In genomic region chr12:27048822-27049752, GRCh38 we compare ENCODE assay signal across 13 cellular contexts. TPM values are rescaled to one million over a fixed set of nuclear protein-coding genes. Genes with fewer than 3 reads are reported as not detected.
A peak's percentile ranks its signal among the peaks of the same experiment; 100 is the strongest.
DNase-seq lines count a peak whose midpoint lies in the region; ATAC-seq and TF ChIP-seq lines count a peak whose summit lies in the region.
"Had no signal": no experiment of that assay in that cellular context is flagged by ENCODE, and none has a peak within 500 bp of the region (broad histone marks: within the 10 kb centered on the region; RNA-seq: fewer than 3 reads in every experiment).

No MANE protein-coding gene starts in this region.

- H3K9me3 Mint-ChIP-seq in CD14-positive monocyte = peaks cover 0 to 5% (median 0%) of the 10 kb centered on the region in 7 donors
- H3K9me3 Mint-ChIP-seq: activated naive CD8-positive, alpha-beta T cell treated with anti-CD3 and anti-CD28 coated beads, Interleukin-2, amount 10 ng/mL, durations not matched to agents 7 days and 5 days had no signal

- WGBS in lower leg skin, 2 donors = 67 to 71% methylated on average over 4 of the region's 4 CpGs

- POLR2A ChIA-PET in RWPE1 (lab: Yijun Ruan, JAX; ENCODE audit: low non-redundant PET) = interaction anchor here (0.6 kb wide), 1 partner anchor 255 kb away, joined by 3 read pairs; no protein-coding TSS in a partner anchor

- no peak for TF ChIP-seq CTCF in HFF-Myc (IDR thresholded peaks at IDR 0.05; ENCODE audit: low read depth, low read length, missing control alignments)
- TF ChIP-seq CTCF in RWPE1 (conservative IDR thresholded peaks at IDR 0.05; ENCODE audit: low read depth) = no peak
- TF ChIP-seq CTCF in retinal pigment epithelial cell (conservative IDR thresholded peaks at IDR 0.05; ENCODE audit: low read depth, low read length) = no peak
- no peak for TF ChIP-seq CTCF in lower leg skin (IDR thresholded peaks at IDR 0.05)
- no peak for TF ChIP-seq CTCF in CD14-positive monocyte (IDR thresholded peaks at IDR 0.05)

- peak; percentile 72 for DNase-seq in HFF-Myc (ENCODE audit: extremely low read depth, low read depth)
- peak; percentile 55 for DNase-seq in RWPE1 (ENCODE audit: low spot score)
- peak; percentile 91 for DNase-seq in retinal pigment epithelial cell (ENCODE audit: low read depth)
- DNase-seq in lower leg skin (ENCODE audit: low spot score in 2 of 2) = no peak
- DNase-seq in CD14-positive monocyte (ENCODE audit: low spot score) = no peak
- DNase-seq: activated naive CD8-positive, alpha-beta T cell treated with anti-CD3 and anti-CD28 coated beads, Interleukin-2, amount 10 ng/mL, durations not matched to agents 7 days and 5 days; effector CD8-positive, alpha-beta T cell; islet precursor cell; NCI-H187 had no signal

- ATAC-seq in esophagus mucosa (peak; percentile 88), HG03460 (IDR thresholded peaks at IDR 0.05; ENCODE audit: unreplicated experiment) (no peak)
- ATAC-seq: stimulated activated effector memory CD8-positive, alpha-beta T cell treated with anti-CD3 and anti-CD28 coated beads, Interleukin-12 subunit alpha, Interleukin-12 subunit beta, amount 100 ng/mL, for 72 hours had no signal

- no peak overlapping the region for H3K27ac Mint-ChIP-seq in CD14-positive monocyte
- H3K27ac Mint-ChIP-seq: activated naive CD8-positive, alpha-beta T cell treated with anti-CD3 and anti-CD28 coated beads, Interleukin-2, amount 10 ng/mL, durations not matched to agents 7 days and 5 days; stimulated activated effector memory CD8-positive, alpha-beta T cell treated with anti-CD3 and anti-CD28 coated beads, Interleukin-12 subunit alpha, Interleukin-12 subunit beta, amount 100 ng/mL, for 72 hours had no signal

- H3K27ac ChIP-seq in RWPE1 = no peak overlapping the region

- H3K4me3 ChIP-seq in HFF-Myc (replicated peaks; ENCODE audit: low read depth, low read length) (no peak overlapping the region), retinal pigment epithelial cell (ENCODE audit: low read length) (no peak overlapping the region), lower leg skin (ENCODE audit: low read depth, poor library complexity, severe bottlenecking) (no peak overlapping the region)

- CTCF ChIA-PET in RWPE1 (lab: Yijun Ruan, JAX) = interaction anchor here (0.5 to 0.7 kb wide), 2 partner anchors 230 to 257 kb away, joined by 3 read pairs; no protein-coding TSS in a partner anchor

- H3K36me3 Mint-ChIP-seq in CD14-positive monocyte = peaks cover 0 to 2% of the 10 kb centered on the region in 2 donors
- H3K36me3 Mint-ChIP-seq: stimulated activated effector memory CD8-positive, alpha-beta T cell treated with anti-CD3 and anti-CD28 coated beads, Interleukin-12 subunit alpha, Interleukin-12 subunit beta, amount 100 ng/mL, for 72 hours had no signal

- intact Hi-C loops in lower leg skin (cut with DNase I; ENCODE audit: low total_unique reads) = no loop called here
- intact Hi-C loops in CD14-positive monocyte (cut with micrococcal nuclease) = no loop called here

- H3K27me3 Mint-ChIP-seq in CD14-positive monocyte (ENCODE audit: low read depth in 3 of 3) = peaks cover 0 to 3% (median 0%) of the 10 kb centered on the region in 3 donors
- H3K27me3 Mint-ChIP-seq: activated naive CD8-positive, alpha-beta T cell treated with anti-CD3 and anti-CD28 coated beads, Interleukin-2, amount 10 ng/mL, durations not matched to agents 7 days and 5 days had no signal

- H3K4me1 Mint-ChIP-seq in CD14-positive monocyte = no peaks in the 10 kb centered on the region
- H3K4me1 Mint-ChIP-seq: activated naive CD8-positive, alpha-beta T cell treated with anti-CD3 and anti-CD28 coated beads, Interleukin-2, amount 10 ng/mL, durations not matched to agents 7 days and 5 days; neural crest cell; stimulated activated effector memory CD8-positive, alpha-beta T cell treated with anti-CD3 and anti-CD28 coated beads, Interleukin-12 subunit alpha, Interleukin-12 subunit beta, amount 100 ng/mL, for 72 hours had no signal

- H3K4me3 Mint-ChIP-seq in CD14-positive monocyte = no peak overlapping the region
- H3K4me3 Mint-ChIP-seq: activated naive CD8-positive, alpha-beta T cell treated with anti-CD3 and anti-CD28 coated beads, Interleukin-2, amount 10 ng/mL, durations not matched to agents 7 days and 5 days; neural crest cell; stimulated activated effector memory CD8-positive, alpha-beta T cell treated with anti-CD3 and anti-CD28 coated beads, Interleukin-12 subunit alpha, Interleukin-12 subunit beta, amount 100 ng/mL, for 72 hours had no signal

- TF ChIP-seq POLR2A in lower leg skin (IDR thresholded peaks at IDR 0.05) = no peak

RNA-seq across cellular contexts. Expression of gene MED21, which starts 26.7 kb away (rescaled TPM):
- total RNA-seq in esophagus mucosa = 66.1 TPM
- 10 to 100 TPM; 29.3 to 52.7 (median 41.2) TPM for total RNA-seq in lower leg skin
- polyA plus RNA-seq in CD14-positive monocyte = 10 to 100 TPM; 11.0 to 11.2 TPM

RNA-seq across cellular contexts. Expression of gene C12orf71, which starts 33.3 kb away (rescaled TPM):
- total RNA-seq in esophagus mucosa = not detected
- total RNA-seq in lower leg skin = not detected
- not detected for polyA plus RNA-seq in CD14-positive monocyte
- total RNA-seq: activated naive CD8-positive, alpha-beta T cell treated with anti-CD3 and anti-CD28 coated beads, Interleukin-2, amount 10 ng/mL, durations not matched to agents 7 days and 5 days; neural crest cell had no signal

RNA-seq across cellular contexts. Expression of gene TM7SF3, which starts 34.9 kb away (rescaled TPM):
- 96.5 TPM for total RNA-seq in esophagus mucosa
- total RNA-seq in lower leg skin = 100 to 1,000 TPM in 1 of 4 donors, 10 to 100 TPM in 3; 36.7 to 158 (median 83.9) TPM
- polyA plus RNA-seq in CD14-positive monocyte = 10 to 100 TPM; 71.7 to 85.9 TPM

Comparison
In these comparisons a context has a peak if more than half of its experiments do, and no peak if none do; other contexts are left out.
1. DNase-seq: peak in HFF-Myc (single experiment), RWPE1 (single experiment) and retinal pigment epithelial cell (single experiment); none in lower leg skin (0 of 2) and CD14-positive monocyte (single experiment).